Comparison of ENCODE assay signal across 9 cellular contexts in genomic region chr15:57505949-57506391, GRCh38.
DNase-seq lines count a peak whose midpoint lies in the region; ATAC-seq and TF ChIP-seq lines count a peak whose summit lies in the region.
"Had no signal": no experiment of that assay in that cellular context is flagged by ENCODE, and none has a peak within 500 bp of the region (broad histone marks: within the 10 kb centered on the region; RNA-seq: fewer than 3 reads in every experiment).

No MANE protein-coding gene starts in this region.

- H3K27me3 Mint-ChIP-seq in neural crest cell (ENCODE audit: low read depth) = no peaks in the 10 kb centered on the region
- peaks cover 1% of the 10 kb centered on the region for H3K27me3 Mint-ChIP-seq in activated CD4-positive, alpha-beta memory T cell treated with anti-CD3 and anti-CD28 coated beads, Interleukin-2, amount 10 ng/mL, durations not matched to agents 7 days and 5 days
- H3K27me3 Mint-ChIP-seq: activated naive CD4-positive, alpha-beta T cell treated with anti-CD3 and anti-CD28 coated beads, Interleukin-2, amount 50 U/mL, for 24 hours had no signal

- no peak for ATAC-seq in stimulated activated naive CD8-positive, alpha-beta T cell treated with anti-CD3 and anti-CD28 coated beads, Interleukin-15, Interleukin-2, amounts not matched to agents 100 U/mL and 50 U/mL, for 24 hours

- H3K27ac Mint-ChIP-seq in neural crest cell (ENCODE audit: unreplicated experiment) = peak overlapping the region; percentile 65
- H3K27ac Mint-ChIP-seq in activated CD4-positive, alpha-beta memory T cell treated with anti-CD3 and anti-CD28 coated beads, Interleukin-2, amount 10 ng/mL, durations not matched to agents 7 days and 5 days = no peak overlapping the region
- H3K27ac Mint-ChIP-seq: activated naive CD4-positive, alpha-beta T cell treated with anti-CD3 and anti-CD28 coated beads, Interleukin-2, amount 50 U/mL, for 24 hours had no signal

- no peaks in the 10 kb centered on the region for H4K20me1 ChIP-seq in fibroblast of lung (ENCODE audit: control insufficient read depth, extremely low read depth, insufficient read depth, low read length)

- TF ChIP-seq CTCF in fibroblast of lung (conservative IDR thresholded peaks at IDR 0.05 in 1 of 2, IDR thresholded peaks at IDR 0.05 in 1 of 2; ENCODE audit: low read depth in 1 of 2, low read length in 2 of 2) (no peak), neural crest cell (conservative IDR thresholded peaks at IDR 0.05) (no peak)

- no peak overlapping the region for H3K9ac ChIP-seq in fibroblast of lung (ENCODE audit: insufficient read depth, low read length)

- no peaks in the 10 kb centered on the region for H3K9me3 Mint-ChIP-seq in neural crest cell
- no peaks in the 10 kb centered on the region for H3K9me3 Mint-ChIP-seq in activated CD4-positive, alpha-beta memory T cell treated with anti-CD3 and anti-CD28 coated beads, Interleukin-2, amount 10 ng/mL, durations not matched to agents 7 days and 5 days
- H3K9me3 Mint-ChIP-seq: activated naive CD4-positive, alpha-beta T cell treated with anti-CD3 and anti-CD28 coated beads, Interleukin-2, amount 50 U/mL, for 24 hours had no signal

- no peaks in the 10 kb centered on the region for H3K36me3 ChIP-seq in fibroblast of lung (ENCODE audit: control insufficient read depth, insufficient read depth, low read length)

- no peaks in the 10 kb centered on the region for H3K79me2 ChIP-seq in fibroblast of lung (ENCODE audit: control insufficient read depth, insufficient read depth, low read length)

- H3K4me3 ChIP-seq in fibroblast of lung (replicated peaks in 1 of 4; ENCODE audit: control extremely low read depth in 1 of 4, insufficient read depth in 1 of 4, low read depth in 3 of 4, low read length in 4 of 4) = no peak overlapping the region

- H3K36me3 Mint-ChIP-seq in neural crest cell (ENCODE audit: low read depth) = no peaks in the 10 kb centered on the region
- H3K36me3 Mint-ChIP-seq in activated CD4-positive, alpha-beta memory T cell treated with anti-CD3 and anti-CD28 coated beads, Interleukin-2, amount 10 ng/mL, durations not matched to agents 7 days and 5 days (ENCODE audit: low read depth) = no peaks in the 10 kb centered on the region
- H3K36me3 Mint-ChIP-seq: activated naive CD4-positive, alpha-beta T cell treated with anti-CD3 and anti-CD28 coated beads, Interleukin-2, amount 50 U/mL, for 24 hours had no signal

- no peak overlapping the region for H3K27ac ChIP-seq in fibroblast of lung (ENCODE audit: insufficient read depth, low read length)

- H3K27me3 ChIP-seq in fibroblast of lung (ENCODE audit: control insufficient read depth, insufficient read depth, low read length) = no peaks in the 10 kb centered on the region

- no peak overlapping the region for H3K4me2 ChIP-seq in fibroblast of lung (ENCODE audit: extremely low read depth, insufficient read depth, low read length)

- DNase-seq in COLO668 (lab: John Stamatoyannopoulos, UW; ENCODE audit: unreplicated experiment) = peak; percentile 66
- peak; percentile 92 for DNase-seq in NCI-H748 (lab: John Stamatoyannopoulos, UW; ENCODE audit: unreplicated experiment)
- peak; percentile 35 to 70 for DNase-seq in fibroblast of lung (ENCODE audit: low read depth in 2 of 2)
- DNase-seq in neural crest cell (ENCODE audit: low read depth, low spot score) = no peak
- DNase-seq in NCI-H128 (lab: John Stamatoyannopoulos, UW; ENCODE audit: unreplicated experiment) = no peak
- DNase-seq in activated naive CD4-positive, alpha-beta T cell (lab: John Stamatoyannopoulos, UW) = no peak
- no peak for DNase-seq in stimulated activated naive CD8-positive, alpha-beta T cell treated with anti-CD3 and anti-CD28 coated beads, Interleukin-15, Interleukin-2, amounts not matched to agents 100 U/mL and 50 U/mL, for 24 hours
- no peak for DNase-seq in activated CD4-positive, alpha-beta memory T cell treated with anti-CD3 and anti-CD28 coated beads, Interleukin-2, amount 10 ng/mL, durations not matched to agents 7 days and 5 days

- H2AFZ ChIP-seq in fibroblast of lung (ENCODE audit: low read length) = no peak overlapping the region

- no peaks in the 10 kb centered on the region for H3K9me3 ChIP-seq in fibroblast of lung (ENCODE audit: control insufficient read depth, insufficient read depth, low read depth, low read length)

- peaks cover 28% of the 10 kb centered on the region for H3K4me1 Mint-ChIP-seq in neural crest cell
- H3K4me1 Mint-ChIP-seq in activated CD4-positive, alpha-beta memory T cell treated with anti-CD3 and anti-CD28 coated beads, Interleukin-2, amount 10 ng/mL, durations not matched to agents 7 days and 5 days = no peaks in the 10 kb centered on the region
- H3K4me1 Mint-ChIP-seq: activated naive CD4-positive, alpha-beta T cell treated with anti-CD3 and anti-CD28 coated beads, Interleukin-2, amount 50 U/mL, for 24 hours had no signal

- CTCF ChIA-PET in activated CD4-positive, alpha-beta memory T cell treated with anti-CD3 and anti-CD28 coated beads, Interleukin-2, amount 10 ng/mL, durations not matched to agents 7 days and 5 days (lab: Charles Lee) = no interaction called here

- no peak overlapping the region for H3K4me3 Mint-ChIP-seq in neural crest cell
- no peak overlapping the region for H3K4me3 Mint-ChIP-seq in activated CD4-positive, alpha-beta memory T cell treated with anti-CD3 and anti-CD28 coated beads, Interleukin-2, amount 10 ng/mL, durations not matched to agents 7 days and 5 days
- H3K4me3 Mint-ChIP-seq: activated naive CD4-positive, alpha-beta T cell treated with anti-CD3 and anti-CD28 coated beads, Interleukin-2, amount 50 U/mL, for 24 hours had no signal

- no peaks in the 10 kb centered on the region for H3K4me1 ChIP-seq in fibroblast of lung (ENCODE audit: control insufficient read depth, extremely low read depth, insufficient read depth, low read length)

- POLR2A ChIA-PET in activated CD4-positive, alpha-beta memory T cell treated with anti-CD3 and anti-CD28 coated beads, Interleukin-2, amount 10 ng/mL, durations not matched to agents 7 days and 5 days (lab: Charles Lee) = no interaction called here

Comparison
In these comparisons a context has a peak if more than half of its experiments do, and no peak if none do; other contexts are left out.
1. DNase-seq: peak in COLO668 (single experiment), NCI-H748 (single experiment) and fibroblast of lung (2 of 2); none in neural crest cell (single experiment), NCI-H128 (single experiment), activated naive CD4-positive, alpha-beta T cell (0 of 4), stimulated activated naive CD8-positive, alpha-beta T cell treated with anti-CD3 and anti-CD28 coated beads, Interleukin-15, Interleukin-2, amounts not matched to agents 100 U/mL and 50 U/mL, for 24 hours (single experiment) and activated CD4-positive, alpha-beta memory T cell treated with anti-CD3 and anti-CD28 coated beads, Interleukin-2, amount 10 ng/mL, durations not matched to agents 7 days and 5 days (single experiment).